In the genomic region with DNA sequence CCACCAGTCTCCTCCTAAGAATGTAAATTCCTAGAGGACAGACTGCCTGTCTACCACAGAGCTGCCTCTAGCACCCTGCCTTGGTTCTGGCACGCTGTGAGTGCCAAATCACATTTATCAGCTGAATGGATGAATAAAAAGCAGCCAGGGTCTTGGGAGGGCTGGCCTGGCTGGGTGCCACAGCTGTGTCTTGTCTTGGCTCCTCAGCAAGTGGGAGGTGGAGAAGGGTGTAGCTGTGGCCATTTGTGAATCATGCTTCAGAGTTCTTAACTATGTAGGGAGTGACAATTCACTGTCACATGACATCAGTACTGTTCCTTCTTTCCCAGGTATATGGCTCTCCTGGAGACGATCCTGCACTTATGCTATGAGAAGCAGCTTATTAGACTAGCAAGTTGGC, we compare ENCODE assay signal across 13 cellular contexts.
A peak's percentile ranks its signal among the peaks of the same experiment; 100 is the strongest.
DNase-seq lines count a peak whose midpoint lies in the region; ATAC-seq and TF ChIP-seq lines count a peak whose summit lies in the region.
"Had no signal": no experiment of that assay in that cellular context is flagged by ENCODE, and none has a peak within 500 bp of the region (broad histone marks: within the 10 kb centered on the region; RNA-seq: fewer than 3 reads in every experiment).

No MANE protein-coding gene starts in this region.

- H3K4me3 ChIP-seq in smooth muscle cell, result no peak overlapping the region
- no peak overlapping the region for H3K4me3 ChIP-seq in SJCRH30
- H3K4me3 ChIP-seq: ascending aorta, left ventricle myocardium inferior, tibial artery had no signal

- H3K4me2 ChIP-seq in smooth muscle cell, result peak overlapping the region; percentile 6

- no peaks in the 10 kb centered on the region for H3K36me3 ChIP-seq in smooth muscle cell (ENCODE audit: low read depth)
- peaks cover 3% of the 10 kb centered on the region; the same call in 1 of the 2 replicates for H3K36me3 ChIP-seq in SJCRH30

- H3K9ac ChIP-seq in smooth muscle cell (ENCODE audit: low read depth), result no peak overlapping the region

- H3K79me2 ChIP-seq in smooth muscle cell (ENCODE audit: low read depth), result no peaks in the 10 kb centered on the region

- DNase-seq in HK-2 (ENCODE audit: unreplicated experiment), result peak; percentile 38
- DNase-seq in iris pigment epithelial cell (ENCODE audit: low read depth), result peak; percentile 55
- DNase-seq in smooth muscle cell (lab: John Stamatoyannopoulos, UW; ENCODE audit: unreplicated experiment), result no peak
- DNase-seq in NCI-H2029 (lab: John Stamatoyannopoulos, UW), result no peak
- DNase-seq in SJCRH30, result no peak
- DNase-seq in T1000 (lab: John Stamatoyannopoulos, UW), result no peak
- no peak for DNase-seq in NCI-H1417 treated with DMSO at 0.1 percent for 48 hours (lab: John Stamatoyannopoulos, UW)
- DNase-seq: DMS79 treated with DMSO at 0.1 percent for 48 hours; left ventricle myocardium inferior; NK-92 treated with Interleukin-12 subunit alpha and Interleukin-12 subunit beta, amount 100 ng/mL, for 24 hours had no signal

- TF ChIP-seq CTCF in smooth muscle cell (IDR thresholded peaks at IDR 0.05; ENCODE audit: borderline replicate concordance, insufficient read depth, poor library complexity, severe bottlenecking), result no peak

- peaks cover 6% of the 10 kb centered on the region for H3F3A ChIP-seq in smooth muscle cell (ENCODE audit: low read depth)

- peak; percentile 17; the same call in 2 of the 3 replicates for ATAC-seq in SK-N-SH treated with all-trans-retinoic acid at 6 μM for 48 hours

- no peak overlapping the region for H2AFZ ChIP-seq in smooth muscle cell (ENCODE audit: low read depth)

- peaks cover 5% of the 10 kb centered on the region for H3K4me1 ChIP-seq in smooth muscle cell (ENCODE audit: low read depth)
- H3K4me1 ChIP-seq in SJCRH30, result no peaks in the 10 kb centered on the region

- H3K27me3 ChIP-seq in smooth muscle cell (ENCODE audit: low read depth), result no peaks in the 10 kb centered on the region
- H3K27me3 ChIP-seq in SJCRH30, result no peaks in the 10 kb centered on the region
- H3K27me3 ChIP-seq: ascending aorta, tibial artery had no signal

- WGBS in smooth muscle cell (ENCODE audit: low lambda C conversion rate), result 85% methylated on average over 2 of the region's 2 CpGs

- H3K27ac ChIP-seq in smooth muscle cell (ENCODE audit: low read depth) (peak overlapping the region; percentile 58), SJCRH30 (no peak overlapping the region)
- H3K27ac ChIP-seq: ascending aorta, tibial artery had no signal

- no peaks in the 10 kb centered on the region for H4K20me1 ChIP-seq in smooth muscle cell (ENCODE audit: low read depth)

- H3K9me3 ChIP-seq in smooth muscle cell (replicated peaks; ENCODE audit: low read depth) (no peaks in the 10 kb centered on the region), SJCRH30 (replicated peaks) (no peaks in the 10 kb centered on the region)
- H3K9me3 ChIP-seq: ascending aorta, left ventricle myocardium inferior, tibial artery had no signal

TF ChIP-seq in SK-N-SH treated with all-trans-retinoic acid at 6 μM for 48 hours, 23 proteins besides CTCF, POLR2A, EP300 and RAD21:
- TF ChIP-seq ZC3H10 (CRISPR knock-in tag; IDR thresholded peaks at IDR 0.05), result no peak
- no peak for TF ChIP-seq TOX (CRISPR knock-in tag; IDR thresholded peaks at IDR 0.05; ENCODE audit: borderline replicate concordance)
- TF ChIP-seq ZFP3 (CRISPR knock-in tag; IDR thresholded peaks at IDR 0.05), result no peak
- TF ChIP-seq PPARA (CRISPR knock-in tag; IDR thresholded peaks at IDR 0.05; ENCODE audit: borderline replicate concordance), result no peak
- TF ChIP-seq TCF4 (CRISPR knock-in tag; IDR thresholded peaks at IDR 0.05; ENCODE audit: borderline replicate concordance), result no peak
- TF ChIP-seq GLIS3 (CRISPR knock-in tag; IDR thresholded peaks at IDR 0.05), result no peak
- TF ChIP-seq, protein P1, sequence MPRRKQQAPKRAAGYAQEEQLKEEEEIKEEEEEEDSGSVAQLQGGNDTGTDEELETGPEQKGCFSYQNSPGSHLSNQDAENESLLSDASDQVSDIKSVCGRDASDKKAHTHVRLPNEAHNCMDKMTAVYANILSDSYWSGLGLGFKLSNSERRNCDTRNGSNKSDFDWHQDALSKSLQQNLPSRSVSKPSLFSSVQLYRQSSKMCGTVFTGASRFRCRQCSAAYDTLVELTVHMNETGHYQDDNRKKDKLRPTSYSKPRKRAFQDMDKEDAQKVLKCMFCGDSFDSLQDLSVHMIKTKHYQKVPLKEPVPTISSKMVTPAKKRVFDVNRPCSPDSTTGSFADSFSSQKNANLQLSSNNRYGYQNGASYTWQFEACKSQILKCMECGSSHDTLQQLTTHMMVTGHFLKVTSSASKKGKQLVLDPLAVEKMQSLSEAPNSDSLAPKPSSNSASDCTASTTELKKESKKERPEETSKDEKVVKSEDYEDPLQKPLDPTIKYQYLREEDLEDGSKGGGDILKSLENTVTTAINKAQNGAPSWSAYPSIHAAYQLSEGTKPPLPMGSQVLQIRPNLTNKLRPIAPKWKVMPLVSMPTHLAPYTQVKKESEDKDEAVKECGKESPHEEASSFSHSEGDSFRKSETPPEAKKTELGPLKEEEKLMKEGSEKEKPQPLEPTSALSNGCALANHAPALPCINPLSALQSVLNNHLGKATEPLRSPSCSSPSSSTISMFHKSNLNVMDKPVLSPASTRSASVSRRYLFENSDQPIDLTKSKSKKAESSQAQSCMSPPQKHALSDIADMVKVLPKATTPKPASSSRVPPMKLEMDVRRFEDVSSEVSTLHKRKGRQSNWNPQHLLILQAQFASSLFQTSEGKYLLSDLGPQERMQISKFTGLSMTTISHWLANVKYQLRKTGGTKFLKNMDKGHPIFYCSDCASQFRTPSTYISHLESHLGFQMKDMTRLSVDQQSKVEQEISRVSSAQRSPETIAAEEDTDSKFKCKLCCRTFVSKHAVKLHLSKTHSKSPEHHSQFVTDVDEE (CRISPR knock-in tag; IDR thresholded peaks at IDR 0.05), result no peak
- no peak for TF ChIP-seq BACH2 (CRISPR knock-in tag; IDR thresholded peaks at IDR 0.05; ENCODE audit: borderline replicate concordance)

Comparison
In these comparisons a context has a peak if more than half of its experiments do, and no peak if none do; other contexts are left out.
1. DNase-seq: peak in HK-2 (single experiment) and iris pigment epithelial cell (single experiment); none in smooth muscle cell (single experiment), NCI-H2029 (single experiment), SJCRH30 (0 of 2), T1000 (single experiment) and NCI-H1417 treated with DMSO at 0.1 percent for 48 hours (single experiment).